In the genomic region with DNA sequence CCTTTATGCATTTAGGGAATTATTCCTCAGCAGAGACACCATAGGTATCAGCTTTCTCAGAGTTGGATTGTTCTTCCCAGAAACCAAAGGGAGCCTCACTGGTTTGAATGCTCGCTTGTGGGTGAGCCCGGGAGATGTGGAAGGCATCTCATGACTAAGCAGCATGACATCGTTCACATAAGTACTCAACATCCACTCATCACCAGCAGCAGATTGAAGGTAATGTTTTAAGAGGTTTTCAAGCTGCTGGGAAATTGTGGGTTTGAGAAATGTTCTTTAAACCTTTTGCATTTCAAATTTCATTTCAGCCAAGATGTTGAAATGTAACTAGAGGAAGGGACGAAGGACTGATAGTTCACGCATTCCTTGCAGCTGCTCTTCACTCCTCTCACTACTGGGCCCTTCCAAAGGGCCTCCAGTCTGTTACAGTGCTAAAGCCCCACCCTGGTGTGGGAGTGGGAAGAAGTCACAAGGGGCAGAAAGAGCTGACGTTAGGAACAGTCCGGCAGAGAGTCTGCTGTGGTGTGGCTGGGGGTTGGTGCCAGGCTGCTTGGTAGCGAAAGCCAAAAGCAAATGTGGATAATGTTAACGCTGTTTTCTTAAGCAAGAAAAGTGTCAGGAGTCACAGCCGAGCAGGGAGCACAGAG, we compare ENCODE assay signal across 11 cellular contexts.
DNase-seq lines count a peak whose midpoint lies in the region; ATAC-seq and TF ChIP-seq lines count a peak whose summit lies in the region.
"Had no signal": no experiment of that assay in that cellular context is flagged by ENCODE, and none has a peak within 500 bp of the region (broad histone marks: within the 10 kb centered on the region; RNA-seq: fewer than 3 reads in every experiment).

No MANE protein-coding gene starts in this region.

- WGBS in heart left ventricle, 4 donors: 44 to 52% (median 48%) methylated on average over 10 of the region's 10 CpGs
- WGBS in trophoblast cell (ENCODE audit: extremely low coverage, insufficient coverage, insufficient read length): no CpG with 5 or more reads among the region's 10 CpGs

- no peak overlapping the region for H2BK12ac ChIP-seq in trophoblast cell (ENCODE audit: low read length)

- POLR2A ChIA-PET in activated CD8-positive, alpha-beta T cell treated with anti-CD3 and anti-CD28 coated beads for 36 hours (lab: Charles Lee): no interaction called here

- no peak overlapping the region for H3K4me3 Mint-ChIP-seq in activated CD8-positive, alpha-beta T cell treated with anti-CD3 and anti-CD28 coated beads for 36 hours
- H3K4me3 Mint-ChIP-seq: activated T-helper 1 cell treated with anti-CD3 and anti-CD28 coated beads, Interleukin-12 subunit alpha, Interleukin-12 subunit beta, Interleukin-2, Interleukin-4 antibody, amounts not matched to agents 30 ng/mL and 10 ng/mL and 1 ng/mL, durations not matched to agents 14 hours and 24 hours and 36 hours had no signal

- no peak overlapping the region for H2BK5ac ChIP-seq in trophoblast cell (ENCODE audit: low read depth, low read length, poor library complexity)

- no peak overlapping the region for H3K23ac ChIP-seq in trophoblast cell (ENCODE audit: low read length)

- peak; percentile 29 for DNase-seq in ELR (ENCODE audit: low read depth)
- peak; percentile 63 for DNase-seq in SHP77 treated with DMSO at 0.1 percent for 48 hours (lab: John Stamatoyannopoulos, UW)
- DNase-seq in heart left ventricle: peak in 2 of 5 donors; percentile 41 to 45
- DNase-seq in activated CD8-positive, alpha-beta T cell treated with anti-CD3 and anti-CD28 coated beads for 36 hours: no peak
- no peak for DNase-seq in cerebellar nuclear complex (lab: John Stamatoyannopoulos, UW)
- no peak for DNase-seq in trophoblast cell
- DNase-seq: NCI-H69 had no signal

- no peak overlapping the region for H4K12ac ChIP-seq in trophoblast cell (ENCODE audit: low read depth, low read length)

- peak; percentile 37 to 92 (median 76) for ATAC-seq in heart left ventricle
- no peak for ATAC-seq in activated CD8-positive, alpha-beta T cell treated with anti-CD3 and anti-CD28 coated beads for 36 hours
- no peak for ATAC-seq in GM21717 (IDR thresholded peaks at IDR 0.05; ENCODE audit: unreplicated experiment)
- ATAC-seq: HCT116 had no signal

- CTCF ChIA-PET in activated CD8-positive, alpha-beta T cell treated with anti-CD3 and anti-CD28 coated beads for 36 hours (lab: Charles Lee): no interaction called here

- H3K4ac ChIP-seq in trophoblast cell (ENCODE audit: low read depth, low read length): no peak overlapping the region

- no peak overlapping the region for H3K9ac ChIP-seq in rectal smooth muscle tissue (ENCODE audit: low read length)
- H3K9ac ChIP-seq in trophoblast cell (ENCODE audit: low read length): no peak overlapping the region

- H3K36me3 ChIP-seq in heart left ventricle (no peaks in the 10 kb centered on the region), rectal smooth muscle tissue (ENCODE audit: control insufficient read depth, insufficient read depth, low read length) (no peaks in the 10 kb centered on the region), trophoblast cell (ENCODE audit: control insufficient read depth in 1 of 2, insufficient read depth in 2 of 2, low read length in 2 of 2) (no peaks in the 10 kb centered on the region)

- H2AK5ac ChIP-seq in trophoblast cell (ENCODE audit: low read length): no peak overlapping the region

- H3K27me3 ChIP-seq in heart left ventricle (no peaks in the 10 kb centered on the region), rectal smooth muscle tissue (ENCODE audit: control insufficient read depth, insufficient read depth, low read length) (no peaks in the 10 kb centered on the region), trophoblast cell (ENCODE audit: insufficient read depth, low read length) (no peaks in the 10 kb centered on the region)

- H3K4me3 ChIP-seq in heart left ventricle (no peak overlapping the region), rectal smooth muscle tissue (ENCODE audit: low read length) (no peak overlapping the region), trophoblast cell (ENCODE audit: low read depth, low read length) (no peak overlapping the region)

- H4K91ac ChIP-seq in trophoblast cell (ENCODE audit: low read depth, low read length): no peak overlapping the region

- H3K27me3 Mint-ChIP-seq in activated CD8-positive, alpha-beta T cell treated with anti-CD3 and anti-CD28 coated beads for 36 hours: no peaks in the 10 kb centered on the region

- no peaks in the 10 kb centered on the region for H3K79me1 ChIP-seq in trophoblast cell (ENCODE audit: low read length)

- TF ChIP-seq CTCF in heart left ventricle (IDR thresholded peaks at IDR 0.05): no peak
- no peak for TF ChIP-seq CTCF in activated CD8-positive, alpha-beta T cell treated with anti-CD3 and anti-CD28 coated beads for 36 hours (IDR thresholded peaks at IDR 0.05)

- H3K9me3 ChIP-seq in heart left ventricle: peaks cover 0 to 4% (median 0%) of the 10 kb centered on the region in 12 donors
- no peaks in the 10 kb centered on the region for H3K9me3 ChIP-seq in trophoblast cell (ENCODE audit: insufficient read depth, low read depth, low read length)

- H2AFZ ChIP-seq in trophoblast cell (ENCODE audit: insufficient read depth, low read length, poor library complexity): no peak overlapping the region

- H3K27ac ChIP-seq in heart left ventricle (peak overlapping the region in 2 of 12 donors; percentile 24 to 26), rectal smooth muscle tissue (ENCODE audit: low read depth, low read length) (peak overlapping the region; percentile 74), trophoblast cell (ENCODE audit: low read depth, low read length) (no peak overlapping the region)

- H2BK120ac ChIP-seq in trophoblast cell (ENCODE audit: insufficient read depth, low read length, poor library complexity): no peak overlapping the region

- H3K14ac ChIP-seq in trophoblast cell (ENCODE audit: low read length): no peak overlapping the region

- H3K18ac ChIP-seq in trophoblast cell (ENCODE audit: low read length): no peak overlapping the region

- no peak overlapping the region for H3K4me2 ChIP-seq in trophoblast cell (ENCODE audit: low read length)

- H4K8ac ChIP-seq in trophoblast cell (ENCODE audit: low read depth, low read length): no peak overlapping the region

- H3K9me3 Mint-ChIP-seq in activated CD8-positive, alpha-beta T cell treated with anti-CD3 and anti-CD28 coated beads for 36 hours: peaks cover 3% of the 10 kb centered on the region

- H3K79me2 ChIP-seq in trophoblast cell (ENCODE audit: control insufficient read depth, insufficient read depth, low read length, poor library complexity): no peaks in the 10 kb centered on the region

- no peak overlapping the region for H3K27ac Mint-ChIP-seq in activated CD8-positive, alpha-beta T cell treated with anti-CD3 and anti-CD28 coated beads for 36 hours
- H3K27ac Mint-ChIP-seq: activated T-helper 1 cell treated with anti-CD3 and anti-CD28 coated beads, Interleukin-12 subunit alpha, Interleukin-12 subunit beta, Interleukin-2, Interleukin-4 antibody, amounts not matched to agents 30 ng/mL and 10 ng/mL and 1 ng/mL, durations not matched to agents 14 hours and 24 hours and 36 hours had no signal

- no peak for TF ChIP-seq POLR2A in heart left ventricle (IDR thresholded peaks at IDR 0.05)

- no peaks in the 10 kb centered on the region for H3K36me3 Mint-ChIP-seq in activated CD8-positive, alpha-beta T cell treated with anti-CD3 and anti-CD28 coated beads for 36 hours (ENCODE audit: low read depth)

- H3K4me1 ChIP-seq in heart left ventricle (peaks cover 0 to 4% (median 0%) of the 10 kb centered on the region in 12 donors), rectal smooth muscle tissue (ENCODE audit: control insufficient read depth, insufficient read depth, low read length) (peaks cover 6% of the 10 kb centered on the region), trophoblast cell (ENCODE audit: control insufficient read depth in 1 of 2, insufficient read depth in 2 of 2, low read length in 2 of 2) (peaks cover 0 to 2% of the 10 kb centered on the region in 2 experiments)

- intact Hi-C loops in heart left ventricle (cut with DNase I): no loop called here
- intact Hi-C loops in activated CD8-positive, alpha-beta T cell treated with anti-CD3 and anti-CD28 coated beads for 36 hours (cut with micrococcal nuclease): no loop called here

- H3K4me1 Mint-ChIP-seq in activated CD8-positive, alpha-beta T cell treated with anti-CD3 and anti-CD28 coated beads for 36 hours (ENCODE audit: low read depth): no peaks in the 10 kb centered on the region

Comparison
In these comparisons a context has a peak if more than half of its experiments do, and no peak if none do; other contexts are left out.
1. DNase-seq: peak in ELR (single experiment) and SHP77 treated with DMSO at 0.1 percent for 48 hours (single experiment); none in activated CD8-positive, alpha-beta T cell treated with anti-CD3 and anti-CD28 coated beads for 36 hours (single experiment), cerebellar nuclear complex (0 of 2) and trophoblast cell (0 of 2).
2. ATAC-seq: peak in heart left ventricle (4 of 4); none in activated CD8-positive, alpha-beta T cell treated with anti-CD3 and anti-CD28 coated beads for 36 hours (single experiment) and GM21717 (single experiment).